In the genomic region with DNA sequence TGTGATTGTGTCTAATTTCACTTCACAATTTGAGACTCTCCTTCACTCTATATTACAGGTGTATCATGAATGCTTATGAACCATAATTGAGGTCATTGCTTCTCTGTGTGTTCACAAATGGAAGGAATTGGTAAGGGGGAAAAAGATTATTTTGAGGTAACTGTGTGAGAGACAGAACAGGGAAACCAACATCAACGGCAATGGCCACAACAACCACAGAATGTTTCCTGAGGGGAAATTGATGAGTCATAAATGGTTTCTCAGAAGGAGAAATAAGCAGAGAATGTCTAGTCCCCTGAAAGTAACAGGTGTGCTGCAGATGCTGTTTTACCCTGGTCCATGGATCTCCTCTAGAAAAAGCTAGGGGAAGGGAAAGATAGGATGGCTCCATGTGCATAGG, we compare ENCODE assay signal across 8 cellular contexts.
DNase-seq lines count a peak whose midpoint lies in the region; ATAC-seq and TF ChIP-seq lines count a peak whose summit lies in the region.
"Had no signal": no experiment of that assay in that cellular context is flagged by ENCODE, and none has a peak within 500 bp of the region (broad histone marks: within the 10 kb centered on the region; RNA-seq: fewer than 3 reads in every experiment).

No MANE protein-coding gene starts in this region.

- peaks cover 6 to 8% (median 8%) of the 10 kb centered on the region in 3 donors for H3K4me1 Mint-ChIP-seq in T-cell

- peaks cover 0 to 4% (median 4%) of the 10 kb centered on the region in 3 donors for H3K9me3 Mint-ChIP-seq in T-cell

- no peak overlapping the region for H3K4me3 ChIP-seq in Jurkat, Clone E6-1 (ENCODE audit: low read length)

- no peak overlapping the region for H3K27ac ChIP-seq in foreskin keratinocyte

- POLR2A ChIA-PET in T-cell (lab: Charles Lee), result no interaction called here

- peaks cover 10% of the 10 kb centered on the region for H3K4me1 ChIP-seq in foreskin keratinocyte

- H3K27ac Mint-ChIP-seq in T-cell, result no peak overlapping the region

- no peaks in the 10 kb centered on the region for H3K36me3 Mint-ChIP-seq in T-cell

- H3K27me3 ChIP-seq in foreskin keratinocyte, result no peaks in the 10 kb centered on the region

- CTCF ChIA-PET in T-cell (lab: Charles Lee), result no interaction called here

- peak; percentile 47 for DNase-seq in HCEC 1CT
- peak; percentile 79 for DNase-seq in Jurkat, Clone E6-1 (ENCODE audit: low read depth, low spot score)
- DNase-seq in foreskin keratinocyte, result peak in 1 of 2 donors; percentile 74
- DNase-seq in globus pallidus (ENCODE audit: low spot score), result no peak
- no peak for DNase-seq in T1000 (lab: John Stamatoyannopoulos, UW)
- no peak for DNase-seq in T-cell
- DNase-seq: glutamatergic neuron had no signal

- no peak for TF ChIP-seq CTCF in foreskin keratinocyte (conservative IDR thresholded peaks at IDR 0.05)

- ATAC-seq in GM18909 (IDR thresholded peaks at IDR 0.05; ENCODE audit: poor library complexity, unreplicated experiment), result peak; percentile 96
- ATAC-seq in foreskin keratinocyte, result peak; percentile 74
- no peak for ATAC-seq in T-cell (replicated peaks in 1 of 4)

- peaks cover 10 to 20% of the 10 kb centered on the region in 2 donors for H3K27me3 Mint-ChIP-seq in T-cell

- no peak overlapping the region for H3K4me3 Mint-ChIP-seq in T-cell

Comparison
In these comparisons a context has a peak if more than half of its experiments do, and no peak if none do; other contexts are left out.
1. ATAC-seq: peak in GM18909 (single experiment) and foreskin keratinocyte (single experiment); none in T-cell (0 of 4).
2. DNase-seq: peak in HCEC 1CT (single experiment) and Jurkat, Clone E6-1 (single experiment); none in globus pallidus (single experiment), T1000 (single experiment) and T-cell (0 of 34).